20 cellular contexts compared by ENCODE assay signal in the genomic region with DNA sequence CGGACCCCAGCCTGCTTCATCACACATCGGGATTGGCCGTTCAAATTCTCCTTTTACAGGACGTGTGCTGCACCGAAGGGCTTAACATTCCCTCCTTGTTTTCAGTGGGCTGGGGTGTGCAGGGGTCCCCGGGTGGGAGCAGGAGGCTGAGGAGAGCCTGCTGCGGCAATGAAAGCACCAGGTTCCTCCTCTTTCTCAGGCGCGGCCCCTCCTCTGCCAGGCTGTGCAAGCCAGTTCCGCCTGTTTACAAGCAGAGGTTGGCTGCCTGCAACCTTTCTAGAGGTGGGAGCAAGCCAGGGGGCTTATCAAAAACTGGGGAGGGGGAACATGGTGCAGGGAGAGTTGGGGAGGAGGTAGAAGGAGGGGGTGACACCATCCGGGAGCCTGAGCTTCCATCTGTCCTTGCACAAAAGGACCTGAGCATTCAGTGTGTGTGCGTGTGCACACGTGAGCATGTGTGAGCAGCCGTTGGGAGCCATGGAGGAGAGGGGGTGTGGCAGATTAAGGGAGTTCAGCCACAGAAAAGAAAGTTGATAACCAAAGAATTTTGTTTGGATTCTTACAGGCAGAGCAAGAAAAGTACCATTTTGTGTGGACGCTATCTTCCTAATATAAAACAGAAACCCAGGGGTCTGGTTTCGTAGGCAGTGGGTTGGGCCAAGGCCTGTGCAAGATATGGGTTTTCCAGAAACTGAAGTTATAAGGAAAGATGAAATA.
"Had no signal": no experiment of that assay in that cellular context is flagged by ENCODE, and none has a peak within 500 bp of the region (broad histone marks: within the 10 kb centered on the region; RNA-seq: fewer than 3 reads in every experiment).

No MANE protein-coding gene starts in this region.

- H3K27ac ChIP-seq: body of pancreas, heart right ventricle, neutrophil, SK-N-MC, skin epidermis, upper lobe of left lung had no signal

- H3K36me3 ChIP-seq: heart right ventricle, neutrophil, upper lobe of left lung had no signal

- H3K27ac Mint-ChIP-seq: activated CD4-positive, alpha-beta memory T cell treated with anti-CD3 and anti-CD28 coated beads, Interleukin-2, amount 10 ng/mL, durations not matched to agents 7 days and 5 days; activated CD4-positive, alpha-beta T cell treated with anti-CD3 and anti-CD28 coated beads for 36 hours; activated naive CD4-positive, alpha-beta T cell treated with anti-CD3 and anti-CD28 coated beads, Interleukin-2, amount 50 U/mL, for 72 hours; activated T-cell treated with anti-CD3 and anti-CD28 coated beads, Interleukin-2, amount 50 U/mL, for 24 hours had no signal

- DNase-seq: activated CD4-positive, alpha-beta memory T cell treated with anti-CD3 and anti-CD28 coated beads, Interleukin-2, amount 10 ng/mL, durations not matched to agents 7 days and 5 days; activated CD4-positive, alpha-beta T cell treated with anti-CD3 and anti-CD28 coated beads for 36 hours; activated gamma-delta T cell; activated T-cell treated with anti-CD3 and anti-CD28 coated beads, Interleukin-2, amount 50 U/mL, for 24 hours; amniotic stem cell; body of pancreas; central memory CD4-positive, alpha-beta T cell; cortex of kidney; effector CD8-positive, alpha-beta T cell; foreskin melanocyte; heart right ventricle; left cardiac atrium; right cardiac atrium; stimulated activated naive CD8-positive, alpha-beta T cell treated with anti-CD3 and anti-CD28 coated beads, Interleukin-15, Interleukin-2, amounts not matched to agents 100 U/mL and 50 U/mL, for 24 hours; T-helper 9 cell; upper lobe of left lung had no signal

- H3K36me3 Mint-ChIP-seq: activated naive CD4-positive, alpha-beta T cell treated with anti-CD3 and anti-CD28 coated beads, Interleukin-2, amount 50 U/mL, for 72 hours had no signal

- ATAC-seq: activated CD4-positive, alpha-beta T cell treated with anti-CD3 and anti-CD28 coated beads for 36 hours; activated naive CD4-positive, alpha-beta T cell treated with anti-CD3 and anti-CD28 coated beads, Interleukin-2, amount 50 U/mL, for 72 hours; body of pancreas; heart right ventricle; stimulated activated naive CD8-positive, alpha-beta T cell treated with anti-CD3 and anti-CD28 coated beads, Interleukin-15, Interleukin-2, amounts not matched to agents 100 U/mL and 50 U/mL, for 24 hours had no signal

- H3K4me1 Mint-ChIP-seq: activated CD4-positive, alpha-beta T cell treated with anti-CD3 and anti-CD28 coated beads for 36 hours had no signal

- H3K4me3 Mint-ChIP-seq: activated CD4-positive, alpha-beta memory T cell treated with anti-CD3 and anti-CD28 coated beads, Interleukin-2, amount 10 ng/mL, durations not matched to agents 7 days and 5 days; activated CD4-positive, alpha-beta T cell treated with anti-CD3 and anti-CD28 coated beads for 36 hours; activated T-cell treated with anti-CD3 and anti-CD28 coated beads, Interleukin-2, amount 50 U/mL, for 24 hours had no signal

- H3K9me3 ChIP-seq: body of pancreas, heart right ventricle, neutrophil, upper lobe of left lung had no signal

- H3K27me3 ChIP-seq: body of pancreas, heart right ventricle, neutrophil, upper lobe of left lung had no signal

- H3K9me3 Mint-ChIP-seq: activated CD4-positive, alpha-beta memory T cell treated with anti-CD3 and anti-CD28 coated beads, Interleukin-2, amount 10 ng/mL, durations not matched to agents 7 days and 5 days; activated naive CD4-positive, alpha-beta T cell treated with anti-CD3 and anti-CD28 coated beads, Interleukin-2, amount 50 U/mL, for 72 hours; activated T-cell treated with anti-CD3 and anti-CD28 coated beads, Interleukin-2, amount 50 U/mL, for 24 hours had no signal

- H3K4me3 ChIP-seq: body of pancreas, heart right ventricle, SK-N-MC, skin epidermis, upper lobe of left lung had no signal

- H3K27me3 Mint-ChIP-seq: activated CD4-positive, alpha-beta memory T cell treated with anti-CD3 and anti-CD28 coated beads, Interleukin-2, amount 10 ng/mL, durations not matched to agents 7 days and 5 days; activated CD4-positive, alpha-beta T cell treated with anti-CD3 and anti-CD28 coated beads for 36 hours; activated T-cell treated with anti-CD3 and anti-CD28 coated beads, Interleukin-2, amount 50 U/mL, for 24 hours had no signal
